ENCODE assay signal across 13 cellular contexts in the genomic region with DNA sequence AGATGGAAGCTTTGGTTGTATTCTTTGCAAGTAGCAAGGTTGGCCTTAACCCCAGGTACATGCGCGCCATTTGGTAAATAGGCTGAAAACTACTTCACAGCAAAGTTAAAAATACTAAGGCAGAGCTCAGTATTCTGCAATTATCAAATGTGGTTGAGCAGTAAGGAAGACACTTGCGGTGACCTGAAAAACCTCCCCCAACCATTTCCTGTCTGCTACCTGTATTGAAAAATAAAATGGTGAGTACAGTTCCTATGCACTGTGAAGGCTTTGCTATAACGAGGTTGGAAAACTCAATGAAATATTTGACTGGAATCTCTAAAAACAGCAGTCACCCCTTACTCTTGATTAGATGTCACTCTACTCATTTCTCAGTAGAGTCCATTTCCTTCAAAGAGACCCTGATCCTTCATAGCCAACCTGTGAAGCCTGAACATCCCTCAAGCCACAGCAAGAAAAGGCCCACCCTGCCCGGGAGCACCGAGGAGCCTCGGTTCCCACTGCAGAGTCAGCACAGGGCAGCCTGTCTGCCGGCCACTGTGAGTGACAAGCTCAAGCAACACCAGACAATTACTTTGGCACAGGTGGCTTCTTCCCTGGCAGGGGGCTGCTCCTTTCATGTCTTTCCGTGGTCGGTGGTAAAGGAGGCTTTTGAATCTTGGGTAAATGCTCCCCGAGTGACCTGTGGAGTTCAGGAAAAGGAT.
DNase-seq lines count a peak whose midpoint lies in the region; ATAC-seq lines count a peak whose summit lies in the region.
"Had no signal": no experiment of that assay in that cellular context is flagged by ENCODE, and none has a peak within 500 bp of the region (broad histone marks: within the 10 kb centered on the region; RNA-seq: fewer than 3 reads in every experiment).

No MANE protein-coding gene starts in this region.

- H3K27ac Mint-ChIP-seq in stimulated activated naive CD8-positive, alpha-beta T cell treated with anti-CD3 and anti-CD28 coated beads, Interleukin-15, Interleukin-2, amounts not matched to agents 100 ng/mL and 50 ng/mL, for 24 hours: peak overlapping the region; percentile 87
- H3K27ac Mint-ChIP-seq: progenitor cell of endocrine pancreas had no signal

- H3K36me3 Mint-ChIP-seq in stimulated activated naive CD8-positive, alpha-beta T cell treated with anti-CD3 and anti-CD28 coated beads, Interleukin-15, Interleukin-2, amounts not matched to agents 100 ng/mL and 50 ng/mL, for 24 hours (ENCODE audit: low read depth): peaks cover 98% of the 10 kb centered on the region

- peaks cover 60% of the 10 kb centered on the region for H3K4me1 Mint-ChIP-seq in stimulated activated naive CD8-positive, alpha-beta T cell treated with anti-CD3 and anti-CD28 coated beads, Interleukin-15, Interleukin-2, amounts not matched to agents 100 ng/mL and 50 ng/mL, for 24 hours (ENCODE audit: low read depth)

- in situ Hi-C loops in HAP-1 (cut with MboI; ENCODE audit: low sequenced_read_pairs): no loop called here

- no peak for ATAC-seq in stimulated activated naive CD8-positive, alpha-beta T cell treated with anti-CD3 and anti-CD28 coated beads, Interleukin-15, Interleukin-2, amounts not matched to agents 100 U/mL and 50 U/mL, for 24 hours

- H3K27me3 Mint-ChIP-seq in stimulated activated naive CD8-positive, alpha-beta T cell treated with anti-CD3 and anti-CD28 coated beads, Interleukin-15, Interleukin-2, amounts not matched to agents 100 ng/mL and 50 ng/mL, for 24 hours: no peaks in the 10 kb centered on the region

- H3K27ac ChIP-seq in effector memory CD4-positive, alpha-beta T cell (ENCODE audit: insufficient read depth, low read length, poor library complexity, severe bottlenecking): peak overlapping the region; percentile 69
- H3K27ac ChIP-seq: left ventricle myocardium inferior had no signal

- H3K4me1 ChIP-seq in effector memory CD4-positive, alpha-beta T cell (ENCODE audit: control insufficient read depth, insufficient read depth, low read length, poor library complexity, severe bottlenecking): peaks cover 50% of the 10 kb centered on the region
- no peaks in the 10 kb centered on the region for H3K4me1 ChIP-seq in HAP-1

- no peak for DNase-seq in stimulated activated naive CD8-positive, alpha-beta T cell treated with anti-CD3 and anti-CD28 coated beads, Interleukin-15, Interleukin-2, amounts not matched to agents 100 U/mL and 50 U/mL, for 24 hours
- DNase-seq in T-helper 22 cell (ENCODE audit: low read depth) (peak; percentile 52), NCI-H1048 (lab: John Stamatoyannopoulos, UW) (no peak), cerebellar nuclear complex (lab: John Stamatoyannopoulos, UW) (no peak), HAP-1 (ENCODE audit: low spot score in 2 of 2) (no peak)
- peak in 2 of 3 donors; percentile 49 to 56 for DNase-seq in effector memory CD4-positive, alpha-beta T cell
- DNase-seq: amniotic stem cell, foreskin melanocyte, left ventricle myocardium inferior, NCI-H1417 treated with DMSO at 0.1 percent for 48 hours, NCI-H226 had no signal

- H3K9me3 Mint-ChIP-seq in stimulated activated naive CD8-positive, alpha-beta T cell treated with anti-CD3 and anti-CD28 coated beads, Interleukin-15, Interleukin-2, amounts not matched to agents 100 ng/mL and 50 ng/mL, for 24 hours: no peaks in the 10 kb centered on the region

- H3K27me3 ChIP-seq in effector memory CD4-positive, alpha-beta T cell (replicated peaks; ENCODE audit: control insufficient read depth, insufficient read depth, low read length, poor library complexity, severe bottlenecking): no peaks in the 10 kb centered on the region
- H3K27me3 ChIP-seq in HAP-1 (ENCODE audit: low read depth): peaks cover 16% of the 10 kb centered on the region

- H3K4me3 Mint-ChIP-seq in stimulated activated naive CD8-positive, alpha-beta T cell treated with anti-CD3 and anti-CD28 coated beads, Interleukin-15, Interleukin-2, amounts not matched to agents 100 ng/mL and 50 ng/mL, for 24 hours: peak overlapping the region; percentile 7

- H3K36me3 ChIP-seq in effector memory CD4-positive, alpha-beta T cell (ENCODE audit: control insufficient read depth, insufficient read depth, low read length): peaks cover 82% of the 10 kb centered on the region
- no peaks in the 10 kb centered on the region for H3K36me3 ChIP-seq in HAP-1 (replicated peaks)

- H3K4me3 ChIP-seq in effector memory CD4-positive, alpha-beta T cell (ENCODE audit: insufficient read depth, low read depth, low read length, poor library complexity, severe bottlenecking): no peak overlapping the region
- H3K4me3 ChIP-seq in HAP-1: no peak overlapping the region
- H3K4me3 ChIP-seq: left ventricle myocardium inferior had no signal

- H3K9me3 ChIP-seq in effector memory CD4-positive, alpha-beta T cell (ENCODE audit: control insufficient read depth, low read length): no peaks in the 10 kb centered on the region
- H3K9me3 ChIP-seq in HAP-1: no peaks in the 10 kb centered on the region
- H3K9me3 ChIP-seq: left ventricle myocardium inferior had no signal

Comparison
In these comparisons a context has a peak if more than half of its experiments do, and no peak if none do; other contexts are left out.
1. DNase-seq: peak in T-helper 22 cell (single experiment) and effector memory CD4-positive, alpha-beta T cell (2 of 3); none in stimulated activated naive CD8-positive, alpha-beta T cell treated with anti-CD3 and anti-CD28 coated beads, Interleukin-15, Interleukin-2, amounts not matched to agents 100 U/mL and 50 U/mL, for 24 hours (single experiment), NCI-H1048 (single experiment), cerebellar nuclear complex (0 of 2) and HAP-1 (0 of 2).